ENCODE assay signal across 16 cellular contexts in the genomic region with DNA sequence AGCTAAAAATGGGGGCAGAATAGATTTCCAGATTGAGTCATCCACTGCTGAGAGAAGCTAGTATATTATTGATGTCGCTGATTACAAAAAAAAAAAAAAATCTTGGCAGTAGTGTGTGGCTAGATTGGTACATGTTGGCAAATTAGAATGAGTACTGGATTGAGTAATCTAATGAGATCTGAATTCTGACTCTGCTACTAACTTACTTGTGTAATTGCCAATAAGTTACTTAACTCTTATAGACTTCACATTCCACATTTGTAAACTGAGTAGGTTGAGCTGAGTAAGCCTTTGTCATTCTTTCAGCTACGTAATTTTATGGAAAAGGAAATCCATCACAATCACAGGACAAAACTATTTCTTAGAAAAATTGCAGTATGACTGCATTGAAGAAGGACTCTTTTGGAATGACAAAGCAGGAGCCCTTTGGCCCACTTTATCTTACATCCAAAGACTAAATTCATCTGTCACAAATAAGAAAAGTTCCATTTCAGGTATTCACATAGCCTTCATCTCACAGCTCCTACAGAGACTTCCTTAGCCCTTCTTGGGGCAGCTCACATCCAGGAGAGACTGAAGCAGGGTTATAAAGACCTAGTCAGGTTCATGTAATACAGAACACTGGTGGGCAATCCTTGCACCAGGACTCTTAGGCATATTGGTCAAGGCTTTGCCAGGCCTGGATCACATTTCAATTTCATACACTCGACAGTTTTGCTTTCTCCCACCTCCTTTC.
DNase-seq lines count a peak whose midpoint lies in the region; ATAC-seq, FAIRE-seq and TF ChIP-seq lines count a peak whose summit lies in the region.
"Had no signal": no experiment of that assay in that cellular context is flagged by ENCODE, and none has a peak within 500 bp of the region (broad histone marks: within the 10 kb centered on the region; RNA-seq: fewer than 3 reads in every experiment).

No MANE protein-coding gene starts in this region.

- no peak overlapping the region for H2AFZ ChIP-seq in HepG2 (ENCODE audit: low read length)

- H3K27ac Mint-ChIP-seq in activated naive CD4-positive, alpha-beta T cell treated with anti-CD3 and anti-CD28 coated beads for 36 hours = no peak overlapping the region
- H3K27ac Mint-ChIP-seq: CD4-positive, alpha-beta memory T cell; IgD-negative memory B cell; immature natural killer cell; T-helper 17 cell had no signal

- BruUV-seq in HepG2 (replicated peaks; lab: Mats Ljungman, UMichigan) = no TSS peak

- TF ChIP-seq POLR2A in right lobe of liver (IDR thresholded peaks at IDR 0.05) (no peak), HepG2 (IDR thresholded peaks at IDR 0.05; ENCODE audit: insufficient read depth in 1 of 2, low read depth in 2 of 2, low read length in 2 of 2) (no peak), body of pancreas (IDR thresholded peaks at IDR 0.05) (no peak)

- H3K9me3 Mint-ChIP-seq in activated naive CD4-positive, alpha-beta T cell treated with anti-CD3 and anti-CD28 coated beads for 36 hours = no peaks in the 10 kb centered on the region

- no peak for TF ChIP-seq RAD21 in HepG2 (CRISPR knock-in tag; IDR thresholded peaks at IDR 0.05)

- H3K4me1 ChIP-seq in right lobe of liver = peaks cover 0 to 4% (median 0%) of the 10 kb centered on the region in 4 donors
- H3K4me1 ChIP-seq in HepG2 (ENCODE audit: insufficient read depth, low read length) = no peaks in the 10 kb centered on the region
- no peaks in the 10 kb centered on the region for H3K4me1 ChIP-seq in body of pancreas

- no peak overlapping the region for H3K27ac ChIP-seq in right lobe of liver
- H3K27ac ChIP-seq in HepG2 (ENCODE audit: extremely low read length, insufficient read depth, low read length) = no peak overlapping the region
- no peak overlapping the region for H3K27ac ChIP-seq in body of pancreas
- H3K27ac ChIP-seq: tibial nerve had no signal

- POLR2A ChIA-PET in HepG2 (lab: Yijun Ruan, JAX) = no interaction called here

- CTCF ChIA-PET in HepG2 (lab: Yijun Ruan, JAX; ENCODE audit: low intra/inter-chr PET ratio, low total read pairs) = interaction anchor here (1.5 to 2.4 kb wide), 2 partner anchors 181 to 774 kb away, joined by 9 to 30 read pairs; no protein-coding TSS in a partner anchor
- CTCF ChIA-PET in activated naive CD4-positive, alpha-beta T cell treated with anti-CD3 and anti-CD28 coated beads for 36 hours (lab: Charles Lee) = interaction anchor here (0.6 to 3.0 kb wide), 6 partner anchors 11 to 969 kb away, joined by 3 to 10 read pairs (median 3); no protein-coding TSS in a partner anchor

- FAIRE-seq in HepG2 (lab: Jason Lieb, UNC) = no peak

- H3K9ac ChIP-seq in HepG2 (ENCODE audit: insufficient read depth, low read depth, low read length) = no peak overlapping the region

- WGBS in right lobe of liver (ENCODE audit: insufficient coverage, low coverage, low lambda C conversion rate, missing lambda C conversion rate) = 48% methylated on average over 3 of the region's 3 CpGs
- WGBS in HepG2 (ENCODE audit: low lambda C conversion rate) = 13% methylated on average over 3 of the region's 3 CpGs
- WGBS in body of pancreas, 2 donors = 58 to 61% methylated on average over 3 of the region's 3 CpGs

- H3K4me3 ChIP-seq in right lobe of liver (no peak overlapping the region), HepG2 (replicated peaks in 1 of 3; ENCODE audit: insufficient read depth in 1 of 3, low read depth in 2 of 3, low read length in 3 of 3) (no peak overlapping the region), body of pancreas (no peak overlapping the region), kidney epithelial cell (ENCODE audit: low read depth, low read length) (no peak overlapping the region)
- H3K4me3 ChIP-seq: mucosa of descending colon, tibial nerve had no signal

- H3K36me3 ChIP-seq in right lobe of liver (no peaks in the 10 kb centered on the region), HepG2 (replicated peaks in 1 of 2; ENCODE audit: control insufficient read depth in 1 of 2, insufficient read depth in 2 of 2, low read length in 2 of 2) (no peaks in the 10 kb centered on the region), body of pancreas (replicated peaks in 1 of 2; ENCODE audit: insufficient read depth in 1 of 2, low read depth in 2 of 2) (no peaks in the 10 kb centered on the region), kidney epithelial cell (ENCODE audit: control insufficient read depth, insufficient read depth, low read length) (no peaks in the 10 kb centered on the region)
- H3K36me3 ChIP-seq: tibial nerve had no signal

- TF ChIP-seq CTCF in right lobe of liver (IDR thresholded peaks at IDR 0.05) = no peak
- TF ChIP-seq CTCF in HepG2 (CRISPR knock-in tag; IDR thresholded peaks at IDR 0.05) = no peak
- TF ChIP-seq CTCF in body of pancreas (IDR thresholded peaks at IDR 0.05) = no peak
- TF ChIP-seq CTCF in kidney epithelial cell (IDR thresholded peaks at IDR 0.05; ENCODE audit: insufficient read depth, low read length, poor library complexity, severe bottlenecking) = no peak

- H3K4me3 Mint-ChIP-seq in activated naive CD4-positive, alpha-beta T cell treated with anti-CD3 and anti-CD28 coated beads for 36 hours = no peak overlapping the region
- H3K4me3 Mint-ChIP-seq: CD4-positive, alpha-beta memory T cell; IgD-negative memory B cell; immature natural killer cell; T-helper 17 cell had no signal

- no peaks in the 10 kb centered on the region for H3K27me3 Mint-ChIP-seq in activated naive CD4-positive, alpha-beta T cell treated with anti-CD3 and anti-CD28 coated beads for 36 hours (ENCODE audit: low read depth)
- H3K27me3 Mint-ChIP-seq: IgD-negative memory B cell had no signal

- no peaks in the 10 kb centered on the region for H3K27me3 ChIP-seq in right lobe of liver
- H3K27me3 ChIP-seq in HepG2 (ENCODE audit: control insufficient read depth in 1 of 2, insufficient read depth in 2 of 2, low read length in 2 of 2) = no peaks in the 10 kb centered on the region
- no peaks in the 10 kb centered on the region for H3K27me3 ChIP-seq in body of pancreas
- no peaks in the 10 kb centered on the region for H3K27me3 ChIP-seq in kidney epithelial cell (ENCODE audit: control insufficient read depth, insufficient read depth, low read length)
- H3K27me3 ChIP-seq: tibial nerve had no signal

- H3K4me2 ChIP-seq in HepG2 (ENCODE audit: low read depth, low read length) = no peak overlapping the region

- no peaks in the 10 kb centered on the region for H3K9me3 ChIP-seq in right lobe of liver
- H3K9me3 ChIP-seq in HepG2 (ENCODE audit: low read length) = no peaks in the 10 kb centered on the region
- H3K9me3 ChIP-seq in body of pancreas = no peaks in the 10 kb centered on the region
- H3K9me3 ChIP-seq: mucosa of descending colon, tibial nerve had no signal

- DNase-seq in right lobe of liver (no peak), HepG2 (ENCODE audit: low spot score) (no peak), body of pancreas (no peak), kidney epithelial cell (ENCODE audit: low read depth) (peak; percentile 2), activated gamma-delta T cell (lab: John Stamatoyannopoulos, UW) (no peak), 8988T (no peak), NCI-H345 treated with DMSO at 0.1 percent for 48 hours (lab: John Stamatoyannopoulos, UW; ENCODE audit: unreplicated experiment) (no peak)
- no peak for DNase-seq in activated naive CD4-positive, alpha-beta T cell treated with anti-CD3 and anti-CD28 coated beads for 36 hours
- DNase-seq: activated naive CD4-positive, alpha-beta T cell treated with Interleukin-2 at 50 U/mL for 16 hours; effector CD8-positive, alpha-beta T cell; T-helper 17 cell had no signal

- in situ Hi-C loops in HepG2 (cut with HindIII; ENCODE audit: extremely low pct_ligation_motif_present, low pct_unique_long_range_greater_than_20kb) = loop anchor here (5.0 to 25.0 kb wide), 2 partner anchors 180 to 765 kb away; no protein-coding TSS in a partner anchor

- H3K79me2 ChIP-seq in HepG2 (ENCODE audit: insufficient read depth, low read length) = no peaks in the 10 kb centered on the region

- intact Hi-C loops in right lobe of liver (cut with DNase I) (no loop called here), HepG2 (cut with micrococcal nuclease; ENCODE audit: unreplicated experiment) (loop anchor here (1.0 to 10.0 kb wide), 5 partner anchors 181 to 968 kb away; a partner anchor contains a TSS), body of pancreas (cut with DNase I) (no loop called here)
- intact Hi-C loops in activated naive CD4-positive, alpha-beta T cell treated with anti-CD3 and anti-CD28 coated beads for 36 hours (cut with micrococcal nuclease) = loop anchor here (1.0 to 2.0 kb wide), 5 partner anchors 181 to 964 kb away; no protein-coding TSS in a partner anchor

- H4K20me1 ChIP-seq in HepG2 (ENCODE audit: insufficient read depth, low read length) = no peaks in the 10 kb centered on the region

- no peaks in the 10 kb centered on the region for H3K4me1 Mint-ChIP-seq in activated naive CD4-positive, alpha-beta T cell treated with anti-CD3 and anti-CD28 coated beads for 36 hours (ENCODE audit: low read depth)
- H3K4me1 Mint-ChIP-seq: immature natural killer cell, T-helper 17 cell had no signal

- no peak for TF ChIP-seq EP300 in HepG2 (IDR thresholded peaks at IDR 0.05; ENCODE audit: low read depth in 2 of 2, low read length in 2 of 2)
- no peak for TF ChIP-seq EP300 in HepG2 (CRISPR knock-in tag; IDR thresholded peaks at IDR 0.05; ENCODE audit: borderline replicate concordance)

- ATAC-seq in right lobe of liver = peak in 3 of 4 donors; percentile 59 to 83 (median 79)
- ATAC-seq in HepG2 = no peak
- peak; percentile 45 for ATAC-seq in body of pancreas

- no peaks in the 10 kb centered on the region for H3K36me3 Mint-ChIP-seq in activated naive CD4-positive, alpha-beta T cell treated with anti-CD3 and anti-CD28 coated beads for 36 hours (ENCODE audit: low read depth)
- H3K36me3 Mint-ChIP-seq: CD4-positive, alpha-beta memory T cell; IgD-negative memory B cell; immature natural killer cell had no signal

TF ChIP-seq in HepG2, 621 proteins besides CTCF, POLR2A, EP300 and RAD21 (continues in another document):
- TF ChIP-seq PHF21A (CRISPR knock-in tag; IDR thresholded peaks at IDR 0.05) (no peak), ZNF660 (CRISPR knock-in tag; IDR thresholded peaks at IDR 0.05; ENCODE audit: borderline replicate concordance, low read depth) (no peak)
- TF ChIP-seq, protein P1, sequence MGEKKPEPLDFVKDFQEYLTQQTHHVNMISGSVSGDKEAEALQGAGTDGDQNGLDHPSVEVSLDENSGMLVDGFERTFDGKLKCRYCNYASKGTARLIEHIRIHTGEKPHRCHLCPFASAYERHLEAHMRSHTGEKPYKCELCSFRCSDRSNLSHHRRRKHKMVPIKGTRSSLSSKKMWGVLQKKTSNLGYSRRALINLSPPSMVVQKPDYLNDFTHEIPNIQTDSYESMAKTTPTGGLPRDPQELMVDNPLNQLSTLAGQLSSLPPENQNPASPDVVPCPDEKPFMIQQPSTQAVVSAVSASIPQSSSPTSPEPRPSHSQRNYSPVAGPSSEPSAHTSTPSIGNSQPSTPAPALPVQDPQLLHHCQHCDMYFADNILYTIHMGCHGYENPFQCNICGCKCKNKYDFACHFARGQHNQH (CRISPR knock-in tag; IDR thresholded peaks at IDR 0.05) = no peak

Comparison
In these comparisons a context has a peak if more than half of its experiments do, and no peak if none do; other contexts are left out.
1. intact Hi-C loops: an anchor here in HepG2 (1.0 to 10.0 kb wide) and activated naive CD4-positive, alpha-beta T cell treated with anti-CD3 and anti-CD28 coated beads for 36 hours (1.0 to 2.0 kb wide); none called in right lobe of liver and body of pancreas.